8 cellular contexts compared by ENCODE assay signal in genomic region chr17:48542114-48542955, GRCh38. TPM values are rescaled to one million over a fixed set of nuclear protein-coding genes. Genes with fewer than 3 reads are reported as not detected.
DNase-seq lines count a peak whose midpoint lies in the region; ATAC-seq and TF ChIP-seq lines count a peak whose summit lies in the region.

No MANE protein-coding gene starts in this region.

- CTCF ChIA-PET in SK-N-SH (lab: Yijun Ruan, JAX) = no interaction called here

- no peak for TF ChIP-seq RAD21 in SK-N-SH (IDR thresholded peaks at IDR 0.05; ENCODE audit: low read length)

- H3K4me2 ChIP-seq in SK-N-SH = peak overlapping the region; percentile 75; the same call in 1 of the 2 replicates

- H3K9me2 ChIP-seq in SK-N-SH = no peaks in the 10 kb centered on the region

- peak overlapping the region in 1 of 2 experiments; percentile 49; a peak in 1 of 4 replicates for H3K4me3 ChIP-seq in SK-N-SH (ENCODE audit: low read depth in 2 of 2, low read length in 1 of 2)
- peak overlapping the region; percentile 53 for H3K4me3 ChIP-seq in iPS-18a (ENCODE audit: low read length)

- no peaks in the 10 kb centered on the region for H3K79me2 ChIP-seq in SK-N-SH (ENCODE audit: insufficient read depth)

- POLR2A ChIA-PET in SK-N-SH (lab: Yijun Ruan, JAX) = no interaction called here

- no peak for ATAC-seq in SK-N-SH treated with all-trans-retinoic acid at 6 μM for 48 hours
- ATAC-seq in HG02623 (IDR thresholded peaks at IDR 0.05; ENCODE audit: unreplicated experiment) = no peak
- no peak for ATAC-seq in HG02571 (IDR thresholded peaks at IDR 0.05; ENCODE audit: unreplicated experiment)
- no peak for ATAC-seq in foreskin keratinocyte

- peaks cover 1% of the 10 kb centered on the region for H3K27me3 Mint-ChIP-seq in activated naive CD4-positive, alpha-beta T cell treated with anti-CD3 and anti-CD28 coated beads, Interleukin-2, amount 50 U/mL, for 24 hours

- H3K27ac ChIP-seq in SK-N-SH (ENCODE audit: low read depth in 2 of 2, low read length in 1 of 2) (no peak overlapping the region), iPS-18a (ENCODE audit: low read length) (no peak overlapping the region), foreskin keratinocyte (no peak overlapping the region)

- H3K9me3 Mint-ChIP-seq in activated naive CD4-positive, alpha-beta T cell treated with anti-CD3 and anti-CD28 coated beads, Interleukin-2, amount 50 U/mL, for 24 hours = no peaks in the 10 kb centered on the region

- no peak for DNase-seq in SK-N-SH
- DNase-seq in stimulated activated CD4-positive, alpha-beta T cell treated with anti-CD3 and anti-CD28 coated beads, Interleukin-4, amount 100 ng/mL, for 24 hours = peak; percentile 20
- DNase-seq in foreskin keratinocyte = no peak

- H4K20me1 ChIP-seq in SK-N-SH (ENCODE audit: insufficient read depth) = no peaks in the 10 kb centered on the region

- peak overlapping the region; percentile 97 for H3K4me3 Mint-ChIP-seq in activated naive CD4-positive, alpha-beta T cell treated with anti-CD3 and anti-CD28 coated beads, Interleukin-2, amount 50 U/mL, for 24 hours

- H3K36me3 ChIP-seq in SK-N-SH (replicated peaks in 1 of 2; ENCODE audit: control insufficient read depth in 1 of 2, insufficient read depth in 2 of 2, low read length in 1 of 2) = no peaks in the 10 kb centered on the region
- no peaks in the 10 kb centered on the region for H3K36me3 ChIP-seq in iPS-18a (ENCODE audit: control insufficient read depth, low read depth, low read length)

- no peak overlapping the region; the same call in 1 of the 2 replicates for H2AFZ ChIP-seq in SK-N-SH (ENCODE audit: low read depth)

- TF ChIP-seq CTCF in SK-N-SH (IDR thresholded peaks at IDR 0.05) = no peak
- no peak for TF ChIP-seq CTCF in foreskin keratinocyte (conservative IDR thresholded peaks at IDR 0.05)

- peaks cover 1% of the 10 kb centered on the region for H3K36me3 Mint-ChIP-seq in activated naive CD4-positive, alpha-beta T cell treated with anti-CD3 and anti-CD28 coated beads, Interleukin-2, amount 50 U/mL, for 24 hours

- WGBS in SK-N-SH (ENCODE audit: low lambda C conversion rate) = 42% methylated on average over 30 of the region's 30 CpGs

- H3K9me3 ChIP-seq in SK-N-SH = no peaks in the 10 kb centered on the region
- H3K9me3 ChIP-seq in iPS-18a (ENCODE audit: control insufficient read depth, low read depth, low read length) = no peaks in the 10 kb centered on the region

- TF ChIP-seq EP300 in SK-N-SH (IDR thresholded peaks at IDR 0.05; ENCODE audit: borderline replicate concordance in 1 of 2, low read depth in 1 of 2, low read length in 1 of 2) = no peak

- H3K27ac Mint-ChIP-seq in activated naive CD4-positive, alpha-beta T cell treated with anti-CD3 and anti-CD28 coated beads, Interleukin-2, amount 50 U/mL, for 24 hours = peak overlapping the region; percentile 100

- peaks cover 45% of the 10 kb centered on the region for H3K4me1 Mint-ChIP-seq in activated naive CD4-positive, alpha-beta T cell treated with anti-CD3 and anti-CD28 coated beads, Interleukin-2, amount 50 U/mL, for 24 hours

- no peaks in the 10 kb centered on the region for H3K4me1 ChIP-seq in SK-N-SH (ENCODE audit: control insufficient read depth in 1 of 2, insufficient read depth in 2 of 2, low read depth in 1 of 2, low read length in 1 of 2)
- H3K4me1 ChIP-seq in iPS-18a (ENCODE audit: control insufficient read depth, low read depth, low read length) = peaks cover 18% of the 10 kb centered on the region
- H3K4me1 ChIP-seq in foreskin keratinocyte = peaks cover 5% of the 10 kb centered on the region

- no peak overlapping the region for H3K9ac ChIP-seq in SK-N-SH
- no peak overlapping the region for H3K9ac ChIP-seq in iPS-18a (ENCODE audit: low read length)

- H3K27me3 ChIP-seq in SK-N-SH (ENCODE audit: insufficient read depth) = peaks cover 97% of the 10 kb centered on the region
- H3K27me3 ChIP-seq in iPS-18a (ENCODE audit: control insufficient read depth, insufficient read depth, low read length) = peaks cover 100% of the 10 kb centered on the region
- H3K27me3 ChIP-seq in foreskin keratinocyte = peaks cover 87% of the 10 kb centered on the region

- H3F3A ChIP-seq in SK-N-SH (replicated peaks; ENCODE audit: insufficient read depth) = peaks cover 12% of the 10 kb centered on the region

TF ChIP-seq in SK-N-SH, 30 proteins besides CTCF, POLR2A, EP300 and RAD21 (continues in another document):
- TF ChIP-seq ZBTB33 (IDR thresholded peaks at IDR 0.05; ENCODE audit: borderline replicate concordance, low read depth) (no peak), GATA2 (CRISPR knock-in tag; IDR thresholded peaks at IDR 0.05) (no peak), SMC3 (IDR thresholded peaks at IDR 0.05; ENCODE audit: low read depth, low read length) (no peak), YY1 (IDR thresholded peaks at IDR 0.05; ENCODE audit: low read depth) (no peak), NRF1 (IDR thresholded peaks at IDR 0.05; ENCODE audit: low read depth, low read length) (no peak), MXI1 (IDR thresholded peaks at IDR 0.05; ENCODE audit: low read depth, low read length) (no peak), FOXJ3 (CRISPR knock-in tag; IDR thresholded peaks at IDR 0.05) (no peak), FOSL2 (IDR thresholded peaks at IDR 0.05; ENCODE audit: borderline replicate concordance, low read depth) (no peak)

TF ChIP-seq in SK-N-SH treated with all-trans-retinoic acid at 6 μM for 48 hours, 23 proteins besides CTCF, POLR2A, EP300 and RAD21 (continues in another document):
- no peak for TF ChIP-seq TSHZ2 (CRISPR knock-in tag; IDR thresholded peaks at IDR 0.05)
- TF ChIP-seq ARNTL (CRISPR knock-in tag; IDR thresholded peaks at IDR 0.05; ENCODE audit: borderline replicate concordance, low read depth) = no peak
- TF ChIP-seq TOX (CRISPR knock-in tag; IDR thresholded peaks at IDR 0.05; ENCODE audit: borderline replicate concordance) = no peak
- TF ChIP-seq ZFP3 (CRISPR knock-in tag; IDR thresholded peaks at IDR 0.05) = no peak
- TF ChIP-seq BACH2 (CRISPR knock-in tag; IDR thresholded peaks at IDR 0.05; ENCODE audit: borderline replicate concordance) = no peak
- TF ChIP-seq POU6F1 (CRISPR knock-in tag; IDR thresholded peaks at IDR 0.05; ENCODE audit: borderline replicate concordance, low read depth) = no peak

RNA-seq across cellular contexts. Expression of gene HOXB2, which starts 2.6 kb away (rescaled TPM):
- polyA plus RNA-seq in SK-N-SH (2012; rRNA removed) = 1.2 and 1.9 TPM in 2 replicates
- polyA plus RNA-seq in SK-N-SH (2012; cell fraction: cytosol; rRNA removed) = 0.73 and 1.1 TPM in 2 replicates
- 2.6 and 3.2 TPM in 2 replicates for polyA plus RNA-seq in SK-N-SH (2012; cell fraction: nucleus; rRNA removed)
- total RNA-seq in foreskin keratinocyte = 0.41 and 0.74 TPM in 2 replicates
- polyA plus RNA-seq in foreskin keratinocyte = 1.2 and 1.3 TPM in 2 replicates

RNA-seq across cellular contexts. Expression of gene HOXB1, which starts 11.5 kb away (rescaled TPM):
- polyA plus RNA-seq in SK-N-SH (2012; rRNA removed) (not detected in 2 replicates), foreskin keratinocyte (not detected in 2 replicates)
- polyA plus RNA-seq in SK-N-SH (2012; cell fraction: cytosol; rRNA removed) = not detected in 2 replicates
- polyA plus RNA-seq in SK-N-SH (2012; cell fraction: nucleus; rRNA removed) = not detected in 2 replicates
- total RNA-seq in foreskin keratinocyte = not detected in 2 replicates

RNA-seq across cellular contexts. Expression of gene HOXB4, which starts 35.8 kb away (rescaled TPM):
- polyA plus RNA-seq in SK-N-SH (2012; rRNA removed) (0.03 TPM in 2 replicates), foreskin keratinocyte (0.03 and 0.04 TPM in 2 replicates)
- 0.03 TPM in 2 replicates for polyA plus RNA-seq in SK-N-SH (2012; cell fraction: cytosol; rRNA removed)
- polyA plus RNA-seq in SK-N-SH (2012; cell fraction: nucleus; rRNA removed) = 0.04 and 0.05 TPM in 2 replicates
- 0.03 and 0.04 TPM in 2 replicates for total RNA-seq in foreskin keratinocyte

RNA-seq across cellular contexts. Expression of gene HOXB3, which starts 47.7 kb away (rescaled TPM):
- polyA plus RNA-seq in SK-N-SH (2012; rRNA removed) (0.10 and 0.46 TPM in 2 replicates), foreskin keratinocyte (0.02 and 0.09 TPM in 2 replicates)
- polyA plus RNA-seq in SK-N-SH (2012; cell fraction: cytosol; rRNA removed) = 0.16 and 0.17 TPM in 2 replicates
- 0.64 and 1.1 TPM in 2 replicates for polyA plus RNA-seq in SK-N-SH (2012; cell fraction: nucleus; rRNA removed)
- total RNA-seq in foreskin keratinocyte = 0.04 and 0.48 TPM in 2 replicates

RNA-seq across cellular contexts. Expression of gene HOXB5, which starts 51.2 kb away (rescaled TPM):
- not detected in 2 replicates for polyA plus RNA-seq in SK-N-SH (2012; rRNA removed)
- 0.01 TPM in 1 of 2 replicates, not detected in the other for polyA plus RNA-seq in SK-N-SH (2012; cell fraction: cytosol; rRNA removed)
- not detected in 2 replicates for polyA plus RNA-seq in SK-N-SH (2012; cell fraction: nucleus; rRNA removed)
- total RNA-seq in foreskin keratinocyte = not detected in 2 replicates
- polyA plus RNA-seq in foreskin keratinocyte = not detected in 2 replicates
